22 cellular contexts compared by ENCODE assay signal in genomic region chr14:89298056-89298834, GRCh38.
DNase-seq lines count a peak whose midpoint lies in the region; ATAC-seq and TF ChIP-seq lines count a peak whose summit lies in the region.
"Had no signal": no experiment of that assay in that cellular context is flagged by ENCODE, and none has a peak within 500 bp of the region (broad histone marks: within the 10 kb centered on the region; RNA-seq: fewer than 3 reads in every experiment).

No MANE protein-coding gene starts in this region.

- no peak for ATAC-seq in activated T-cell treated with anti-CD3 and anti-CD28 coated beads, Interleukin-2, amount 50 U/mL, for 4 hours
- peak; percentile 95 for ATAC-seq in PC-3
- ATAC-seq in mucosa of descending colon = peak; percentile 83
- ATAC-seq: psoas muscle, T-helper 17 cell had no signal

- H3K27me3 Mint-ChIP-seq in activated T-cell treated with anti-CD3 and anti-CD28 coated beads, Interleukin-2, amount 50 U/mL, for 24 hours = no peaks in the 10 kb centered on the region
- no peaks in the 10 kb centered on the region for H3K27me3 Mint-ChIP-seq in activated T-cell treated with anti-CD3 and anti-CD28 coated beads, Interleukin-2, amount 50 U/mL, for 4 hours (ENCODE audit: low read depth)
- H3K27me3 Mint-ChIP-seq: activated CD4-positive, alpha-beta T cell treated with anti-CD3 and anti-CD28 coated beads, Interleukin-2, amount 10 ng/mL, durations not matched to agents 24 days and 14 days; T-helper 17 cell had no signal

- H3K9me3 Mint-ChIP-seq in activated T-cell treated with anti-CD3 and anti-CD28 coated beads, Interleukin-2, amount 50 U/mL, for 24 hours = peaks cover 12% of the 10 kb centered on the region
- no peaks in the 10 kb centered on the region for H3K9me3 Mint-ChIP-seq in activated T-cell treated with anti-CD3 and anti-CD28 coated beads, Interleukin-2, amount 50 U/mL, for 4 hours

- no peak overlapping the region for H2AFZ ChIP-seq in PC-3 (ENCODE audit: low read length)

- intact Hi-C loops in PC-3 (cut with micrococcal nuclease) = loop anchor here (2.0 to 5.0 kb wide), 2 partner anchors 27 to 51 kb away; no protein-coding TSS in a partner anchor
- intact Hi-C loops in mucosa of descending colon (cut with DNase I, micrococcal nuclease) = no loop called here
- intact Hi-C loops in ascending aorta (cut with DNase I) = no loop called here

- H3K9ac ChIP-seq in PC-3 (ENCODE audit: low read length) = no peak overlapping the region
- H3K9ac ChIP-seq: KMS-11, SK-N-SH had no signal

- peak overlapping the region; percentile 46 for H3K4me2 ChIP-seq in PC-3 (ENCODE audit: low read length)
- H3K4me2 ChIP-seq: KMS-11, SK-N-SH had no signal

- H4K20me1 ChIP-seq in PC-3 (ENCODE audit: low read length) = no peaks in the 10 kb centered on the region

- peaks cover 11% of the 10 kb centered on the region for H3K4me1 ChIP-seq in PC-3 (ENCODE audit: insufficient read depth, low read length)
- H3K4me1 ChIP-seq in mucosa of descending colon (ENCODE audit: low read depth) = peaks cover 14% of the 10 kb centered on the region
- H3K4me1 ChIP-seq in ascending aorta = peaks cover 9 to 25% of the 10 kb centered on the region in 2 donors

- H3K36me3 ChIP-seq in PC-3 (ENCODE audit: low read depth, low read length) = no peaks in the 10 kb centered on the region
- no peaks in the 10 kb centered on the region for H3K36me3 ChIP-seq in mucosa of descending colon (ENCODE audit: low read depth)
- no peaks in the 10 kb centered on the region for H3K36me3 ChIP-seq in ascending aorta
- H3K36me3 ChIP-seq: stomach, tibial nerve had no signal

- no peak overlapping the region for H3K4me3 Mint-ChIP-seq in activated T-cell treated with anti-CD3 and anti-CD28 coated beads, Interleukin-2, amount 50 U/mL, for 24 hours
- H3K4me3 Mint-ChIP-seq in activated T-cell treated with anti-CD3 and anti-CD28 coated beads, Interleukin-2, amount 50 U/mL, for 4 hours = no peak overlapping the region
- H3K4me3 Mint-ChIP-seq: activated CD4-positive, alpha-beta T cell treated with anti-CD3 and anti-CD28 coated beads, Interleukin-2, amount 10 ng/mL, durations not matched to agents 24 days and 14 days; activated T-helper 1 cell treated with anti-CD3 and anti-CD28 coated beads, Interleukin-12 subunit alpha, Interleukin-12 subunit beta, Interleukin-2, Interleukin-4 antibody, amounts not matched to agents 30 ng/mL and 10 ng/mL and 1 ng/mL, durations not matched to agents 14 hours and 24 hours and 36 hours; CD14-positive monocyte; T-helper 17 cell had no signal

- H3K27me3 ChIP-seq in PC-3 (ENCODE audit: low read length) (no peaks in the 10 kb centered on the region), ascending aorta (no peaks in the 10 kb centered on the region)
- H3K27me3 ChIP-seq: neutrophil, stomach, tibial nerve had no signal

- no peaks in the 10 kb centered on the region for H3K9me3 ChIP-seq in PC-3 (ENCODE audit: low read length)
- H3K9me3 ChIP-seq in mucosa of descending colon = no peaks in the 10 kb centered on the region
- H3K9me3 ChIP-seq in ascending aorta = no peaks in the 10 kb centered on the region
- H3K9me3 ChIP-seq: neutrophil, psoas muscle, SK-N-SH, stomach, tibial nerve had no signal

- peaks cover 55% of the 10 kb centered on the region for H3K36me3 Mint-ChIP-seq in activated T-cell treated with anti-CD3 and anti-CD28 coated beads, Interleukin-2, amount 50 U/mL, for 24 hours (ENCODE audit: low read depth)
- H3K36me3 Mint-ChIP-seq in activated T-cell treated with anti-CD3 and anti-CD28 coated beads, Interleukin-2, amount 50 U/mL, for 4 hours (ENCODE audit: insufficient read depth) = peaks cover 24% of the 10 kb centered on the region

- H3K4me3 ChIP-seq in PC-3 (ENCODE audit: low read length) = no peak overlapping the region
- H3K4me3 ChIP-seq in mucosa of descending colon = no peak overlapping the region
- H3K4me3 ChIP-seq in ascending aorta = no peak overlapping the region
- H3K4me3 ChIP-seq: psoas muscle, stomach, tibial nerve had no signal

- TF ChIP-seq CTCF in PC-3 (conservative IDR thresholded peaks at IDR 0.05; ENCODE audit: low read depth, low read length) = no peak
- no peak for TF ChIP-seq CTCF in mucosa of descending colon (IDR thresholded peaks at IDR 0.05)
- no peak for TF ChIP-seq CTCF in ascending aorta (IDR thresholded peaks at IDR 0.05)

- CTCF ChIA-PET in PC-3 (lab: Charles Lee) = no interaction called here

- POLR2A ChIA-PET in PC-3 (lab: Charles Lee; ENCODE audit: unreplicated experiment) = no interaction called here

- peaks cover 52% of the 10 kb centered on the region for H3K4me1 Mint-ChIP-seq in activated T-cell treated with anti-CD3 and anti-CD28 coated beads, Interleukin-2, amount 50 U/mL, for 24 hours (ENCODE audit: low read depth)
- peaks cover 32% of the 10 kb centered on the region for H3K4me1 Mint-ChIP-seq in activated T-cell treated with anti-CD3 and anti-CD28 coated beads, Interleukin-2, amount 50 U/mL, for 4 hours (ENCODE audit: low read depth)

- H3K27ac ChIP-seq in PC-3 (ENCODE audit: low read length) (0 out of 2 replicates have a peak overlapping the region, but pooled peaks have one; percentile 18), substantia nigra (ENCODE audit: low read depth, low read length, poor library complexity, severe bottlenecking) (no peak overlapping the region), ascending aorta (peak overlapping the region in 1 of 2 donors; percentile 91)
- H3K27ac ChIP-seq: KMS-11, neutrophil, psoas muscle, tibial nerve had no signal

- H3F3A ChIP-seq in PC-3 (ENCODE audit: low read length, unreplicated experiment) = no peaks in the 10 kb centered on the region

- H3K9me2 ChIP-seq in PC-3 (replicated peaks; ENCODE audit: low read length) = no peaks in the 10 kb centered on the region
- H3K9me2 ChIP-seq: SK-N-SH had no signal

- no TSS peak for BruUV-seq in PC-3 (replicated peaks; lab: Mats Ljungman, UMichigan)

- DNase-seq in activated T-cell treated with anti-CD3 and anti-CD28 coated beads, Interleukin-2, amount 50 U/mL, for 24 hours = no peak
- DNase-seq in activated T-cell treated with anti-CD3 and anti-CD28 coated beads, Interleukin-2, amount 50 U/mL, for 4 hours = no peak
- DNase-seq in NCI-H187 treated with DMSO at 0.1 percent for 48 hours (lab: John Stamatoyannopoulos, UW) (peak; percentile 94), PC-3 (peak; percentile 66), mucosa of descending colon (no peak), substantia nigra (lab: John Stamatoyannopoulos, UW) (no peak), SIG-M5 (lab: John Stamatoyannopoulos, UW) (no peak), ascending aorta (ENCODE audit: low spot score in 2 of 2) (no peak)
- DNase-seq: activated CD4-positive, alpha-beta T cell treated with anti-CD3 and anti-CD28 coated beads, Interleukin-2, amount 10 ng/mL, durations not matched to agents 24 days and 14 days; Calu3; head of caudate nucleus; NCI-H1930; NCI-H774; psoas muscle; SK-N-SH; stomach; T-helper 17 cell had no signal

- H3K27ac Mint-ChIP-seq in activated T-cell treated with anti-CD3 and anti-CD28 coated beads, Interleukin-2, amount 50 U/mL, for 24 hours = peak overlapping the region; percentile 3
- H3K27ac Mint-ChIP-seq: activated T-helper 1 cell treated with anti-CD3 and anti-CD28 coated beads, Interleukin-12 subunit alpha, Interleukin-12 subunit beta, Interleukin-2, Interleukin-4 antibody, amounts not matched to agents 30 ng/mL and 10 ng/mL and 1 ng/mL, durations not matched to agents 14 hours and 24 hours and 36 hours; T-helper 17 cell had no signal

- no peaks in the 10 kb centered on the region for H3K79me2 ChIP-seq in PC-3 (ENCODE audit: low read length)

Comparison
In these comparisons a context has a peak if more than half of its experiments do, and no peak if none do; other contexts are left out.
1. DNase-seq: peak in NCI-H187 treated with DMSO at 0.1 percent for 48 hours (single experiment) and PC-3 (single experiment); none in activated T-cell treated with anti-CD3 and anti-CD28 coated beads, Interleukin-2, amount 50 U/mL, for 24 hours (single experiment), activated T-cell treated with anti-CD3 and anti-CD28 coated beads, Interleukin-2, amount 50 U/mL, for 4 hours (single experiment), mucosa of descending colon (0 of 3), substantia nigra (0 of 49), SIG-M5 (single experiment) and ascending aorta (0 of 2).
2. ATAC-seq: peak in PC-3 (single experiment) and mucosa of descending colon (single experiment); none in activated T-cell treated with anti-CD3 and anti-CD28 coated beads, Interleukin-2, amount 50 U/mL, for 4 hours (0 of 2).